Comparison of ENCODE assay signal across 8 cellular contexts in the genomic region with DNA sequence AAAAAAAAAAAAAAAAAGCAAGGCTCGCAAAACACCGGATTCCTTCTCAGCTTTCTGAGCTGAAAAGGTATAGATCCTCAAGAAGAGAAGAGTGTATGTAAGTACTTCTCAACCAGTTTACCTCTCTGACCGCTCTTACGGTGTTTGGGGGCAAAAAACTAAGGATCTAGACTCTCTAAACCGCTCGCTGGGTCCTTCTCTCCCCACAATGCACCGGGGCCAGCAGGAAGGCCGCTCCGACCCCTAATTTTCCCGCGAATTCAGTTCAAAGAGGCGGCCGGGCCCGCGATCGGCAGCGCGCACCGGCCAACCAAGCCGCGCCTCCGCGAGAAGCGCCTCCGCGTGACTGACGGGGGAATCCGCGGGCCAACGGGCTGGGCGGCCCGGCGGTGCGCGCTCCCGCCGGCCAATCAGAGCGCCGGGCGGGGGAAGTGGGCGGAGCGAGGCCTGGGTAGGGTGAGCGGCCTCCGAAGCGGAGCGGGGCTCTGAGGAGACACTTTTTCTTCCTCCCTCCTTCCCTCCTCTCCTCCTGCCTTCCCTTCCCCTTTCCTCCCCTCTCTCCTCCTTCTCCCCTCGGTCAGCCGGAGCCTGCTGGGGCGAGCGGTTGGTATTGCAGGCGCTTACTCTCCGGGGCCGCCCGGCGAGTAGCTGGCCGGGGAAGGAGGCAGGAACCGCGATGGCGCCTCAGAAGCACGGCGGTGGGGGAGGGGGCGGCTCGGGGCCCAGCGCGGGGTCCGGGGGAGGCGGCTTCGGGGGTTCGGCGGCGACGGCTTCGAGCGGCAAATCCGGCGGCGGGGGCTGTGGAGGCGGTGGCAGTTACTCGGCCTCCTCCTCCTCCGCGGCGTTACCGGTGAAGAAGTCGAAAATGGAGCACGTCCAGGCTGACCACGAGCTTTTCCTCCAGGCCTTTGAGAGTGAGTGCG.
DNase-seq lines count a peak whose midpoint lies in the region; TF ChIP-seq lines count a peak whose summit lies in the region.
"Not testable (repeated sequence)": the region's sequence is repeated elsewhere in the genome, so short reads cannot be mapped to it uniquely, and the experiment has no call there.

No MANE protein-coding gene starts in this region.

- DNase-seq in GM03348 (ENCODE audit: low spot score), result peak; percentile 43
- DNase-seq in HFF-Myc (ENCODE audit: extremely low read depth, low read depth), result peak; percentile 44
- peak; percentile 72 for DNase-seq in NAMALWA (ENCODE audit: low spot score)
- DNase-seq in SK-N-SH, result peak; percentile 67
- DNase-seq in activated naive CD4-positive, alpha-beta T cell treated with anti-CD3 and anti-CD28 coated beads, Interleukin-2, amount 10 ng/mL, durations not matched to agents 7 days and 5 days, result peak; percentile 90
- peak; percentile 80 for DNase-seq in globus pallidus (ENCODE audit: low spot score)
- peak; percentile 78 for DNase-seq in occipital lobe (lab: John Stamatoyannopoulos, UW)

- TF ChIP-seq CTCF in HFF-Myc (IDR thresholded peaks at IDR 0.05; ENCODE audit: low read depth, low read length, missing control alignments); SK-N-SH (IDR thresholded peaks at IDR 0.05): not testable (repeated sequence)

- not testable (repeated sequence) for H3K36me3 ChIP-seq in SK-N-SH (replicated peaks in 1 of 2; ENCODE audit: control insufficient read depth in 1 of 2, insufficient read depth in 2 of 2, low read length in 1 of 2); subcutaneous abdominal adipose tissue (ENCODE audit: control insufficient read depth in 5 of 5, insufficient read depth in 5 of 5, low read length in 5 of 5)

- WGBS in SK-N-SH (ENCODE audit: low lambda C conversion rate), result under 1% methylated on average over 40 of the region's 87 CpGs

- H3K27ac ChIP-seq in SK-N-SH (ENCODE audit: low read depth in 2 of 2, low read length in 1 of 2) (peak overlapping the region; percentile 79 to 90), subcutaneous abdominal adipose tissue (ENCODE audit: low read depth, low read length) (peak overlapping the region; percentile 81)

- peak overlapping the region; percentile 94 for H3K27ac Mint-ChIP-seq in activated naive CD4-positive, alpha-beta T cell treated with anti-CD3 and anti-CD28 coated beads, Interleukin-2, amount 10 ng/mL, durations not matched to agents 7 days and 5 days

- H3K4me2 ChIP-seq in SK-N-SH, result peak overlapping the region; percentile 73

- H3K9me3 Mint-ChIP-seq in activated naive CD4-positive, alpha-beta T cell treated with anti-CD3 and anti-CD28 coated beads, Interleukin-2, amount 10 ng/mL, durations not matched to agents 7 days and 5 days, result not testable (repeated sequence)

- peaks cover 76% of the 10 kb centered on the region for H3K79me2 ChIP-seq in SK-N-SH (ENCODE audit: insufficient read depth)

- H3K4me3 Mint-ChIP-seq in activated naive CD4-positive, alpha-beta T cell treated with anti-CD3 and anti-CD28 coated beads, Interleukin-2, amount 10 ng/mL, durations not matched to agents 7 days and 5 days, result peak overlapping the region; percentile 94

- CTCF ChIA-PET in SK-N-SH (lab: Yijun Ruan, JAX); activated naive CD4-positive, alpha-beta T cell treated with anti-CD3 and anti-CD28 coated beads, Interleukin-2, amount 10 ng/mL, durations not matched to agents 7 days and 5 days (lab: Charles Lee): not testable (repeated sequence)

- H3K27me3 ChIP-seq in SK-N-SH (ENCODE audit: insufficient read depth); subcutaneous abdominal adipose tissue (ENCODE audit: control insufficient read depth in 5 of 5, insufficient read depth in 4 of 5, low read length in 5 of 5): not testable (repeated sequence)

- H3K4me1 Mint-ChIP-seq in activated naive CD4-positive, alpha-beta T cell treated with anti-CD3 and anti-CD28 coated beads, Interleukin-2, amount 10 ng/mL, durations not matched to agents 7 days and 5 days, result peaks cover 43% of the 10 kb centered on the region

- H3K9me3 ChIP-seq in SK-N-SH; subcutaneous abdominal adipose tissue (ENCODE audit: control insufficient read depth in 5 of 5, low read length in 5 of 5): not testable (repeated sequence)

- not testable (repeated sequence) for H3K9me2 ChIP-seq in SK-N-SH

- POLR2A ChIA-PET in SK-N-SH (lab: Yijun Ruan, JAX), result not testable (repeated sequence)

- not testable (repeated sequence) for H3F3A ChIP-seq in SK-N-SH (replicated peaks; ENCODE audit: insufficient read depth)

- H4K20me1 ChIP-seq in SK-N-SH (ENCODE audit: insufficient read depth), result peaks cover 31% of the 10 kb centered on the region

- not testable (repeated sequence) for H3K27me3 Mint-ChIP-seq in activated naive CD4-positive, alpha-beta T cell treated with anti-CD3 and anti-CD28 coated beads, Interleukin-2, amount 10 ng/mL, durations not matched to agents 7 days and 5 days

- H3K4me3 ChIP-seq in HFF-Myc (replicated peaks; ENCODE audit: low read depth, low read length) (peak overlapping the region; percentile 57), SK-N-SH (ENCODE audit: low read depth in 2 of 2, low read length in 1 of 2) (peak overlapping the region; percentile 69 to 73), subcutaneous abdominal adipose tissue (ENCODE audit: low read depth in 1 of 5, low read length in 5 of 5) (peak overlapping the region; percentile 65 to 81 (median 75))

- TF ChIP-seq RAD21 in SK-N-SH (IDR thresholded peaks at IDR 0.05; ENCODE audit: low read length), result not testable (repeated sequence)

- not testable (repeated sequence) for H3K4me1 ChIP-seq in SK-N-SH (ENCODE audit: control insufficient read depth in 1 of 2, insufficient read depth in 2 of 2, low read depth in 1 of 2, low read length in 1 of 2); subcutaneous abdominal adipose tissue (ENCODE audit: control insufficient read depth in 5 of 5, insufficient read depth in 5 of 5, low read length in 5 of 5)

- H3K9ac ChIP-seq in SK-N-SH (peak overlapping the region; percentile 93), subcutaneous abdominal adipose tissue (ENCODE audit: low read length in 5 of 5) (peak overlapping the region in 4 of 5 donors; percentile 56 to 84 (median 74))

- not testable (repeated sequence) for TF ChIP-seq EP300 in SK-N-SH (IDR thresholded peaks at IDR 0.05; ENCODE audit: borderline replicate concordance in 1 of 2, low read depth in 1 of 2, low read length in 1 of 2)

- peak overlapping the region; percentile 81; the same call in 1 of the 2 replicates for H2AFZ ChIP-seq in SK-N-SH (ENCODE audit: low read depth)

- peaks cover 20% of the 10 kb centered on the region for H3K36me3 Mint-ChIP-seq in activated naive CD4-positive, alpha-beta T cell treated with anti-CD3 and anti-CD28 coated beads, Interleukin-2, amount 10 ng/mL, durations not matched to agents 7 days and 5 days

TF ChIP-seq in SK-N-SH, 30 proteins besides CTCF, POLR2A, EP300 and RAD21:
- TF ChIP-seq FOXJ3 (CRISPR knock-in tag; IDR thresholded peaks at IDR 0.05) (0 out of 2 replicates have a peak, but pooled peaks have one; percentile 19), YY1 (IDR thresholded peaks at IDR 0.05; ENCODE audit: low read depth) (peak; percentile 62; the same call in 1 of the 2 replicates), TAF1 (IDR thresholded peaks at IDR 0.05; ENCODE audit: borderline replicate concordance, low read depth, low read length) (peak; percentile 32; the same call in 1 of the 2 replicates), POLR2AphosphoS5 (IDR thresholded peaks at IDR 0.05; ENCODE audit: low read depth, low read length) (peak; percentile 78), SIN3A (IDR thresholded peaks at IDR 0.05; ENCODE audit: borderline replicate concordance, low read depth, low read length) (0 out of 2 replicates have a peak, but pooled peaks have one; percentile 29)
- TF ChIP-seq, protein P1, sequence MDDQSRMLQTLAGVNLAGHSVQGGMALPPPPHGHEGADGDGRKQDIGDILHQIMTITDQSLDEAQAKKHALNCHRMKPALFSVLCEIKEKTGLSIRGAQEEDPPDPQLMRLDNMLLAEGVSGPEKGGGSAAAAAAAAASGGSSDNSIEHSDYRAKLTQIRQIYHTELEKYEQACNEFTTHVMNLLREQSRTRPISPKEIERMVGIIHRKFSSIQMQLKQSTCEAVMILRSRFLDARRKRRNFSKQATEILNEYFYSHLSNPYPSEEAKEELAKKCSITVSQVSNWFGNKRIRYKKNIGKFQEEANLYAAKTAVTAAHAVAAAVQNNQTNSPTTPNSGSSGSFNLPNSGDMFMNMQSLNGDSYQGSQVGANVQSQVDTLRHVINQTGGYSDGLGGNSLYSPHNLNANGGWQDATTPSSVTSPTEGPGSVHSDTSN (IDR thresholded peaks at IDR 0.05), result peak; percentile 69

Comparison
In these comparisons a context has a peak if more than half of its experiments do, and no peak if none do; other contexts are left out.
1. Peak in every context shown above with its lines: DNase-seq, H3K4me3 ChIP-seq and H3K27ac ChIP-seq.